8 cellular contexts compared by ENCODE assay signal in the genomic region with DNA sequence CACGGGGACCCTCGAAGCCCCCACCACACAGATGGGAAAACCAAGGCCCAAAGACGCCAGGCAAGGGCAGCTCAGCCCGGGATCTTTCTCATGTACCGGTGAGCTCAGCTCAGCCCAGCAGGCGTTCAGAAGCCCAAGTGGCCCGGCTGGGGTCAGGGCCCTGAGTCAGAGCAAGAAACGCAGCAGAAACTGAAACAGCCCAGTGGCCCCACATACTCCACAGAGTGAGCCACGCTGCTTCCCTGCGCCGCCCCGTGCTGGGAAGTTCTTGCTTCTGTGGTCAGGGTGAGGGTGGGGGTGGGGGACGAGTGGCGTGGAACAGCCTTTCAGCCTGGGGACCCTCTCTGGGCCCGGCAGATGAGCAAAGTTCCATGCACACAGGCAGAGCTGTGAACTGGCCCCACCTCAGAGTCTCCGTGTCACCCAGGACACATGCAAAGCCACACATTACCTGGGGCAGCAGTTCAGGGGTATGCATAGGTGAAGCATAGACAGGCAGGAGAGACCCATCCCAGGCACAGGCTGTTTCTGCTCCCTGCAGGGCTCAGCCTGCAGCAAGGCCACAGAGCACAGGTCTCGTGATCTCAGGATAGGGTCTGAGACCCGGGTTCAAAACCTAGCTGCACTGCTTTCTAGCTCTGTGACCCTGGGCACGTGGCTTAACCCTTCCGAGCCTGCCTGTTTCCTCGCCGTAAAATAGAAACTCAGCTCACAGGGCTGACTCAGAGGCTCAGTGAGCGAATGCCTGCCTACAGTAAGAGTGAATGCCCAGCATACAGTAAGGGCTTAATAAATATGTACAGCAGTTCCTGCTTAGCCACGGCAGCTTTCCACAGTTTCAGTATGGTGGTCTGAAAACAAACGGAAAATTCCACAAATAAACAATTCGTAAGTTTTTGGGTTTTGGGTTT. TPM values are rescaled to one million over a fixed set of nuclear protein-coding genes. Genes with fewer than 3 reads are reported as not detected.
DNase-seq lines count a peak whose midpoint lies in the region; ATAC-seq, FAIRE-seq and TF ChIP-seq lines count a peak whose summit lies in the region.

No MANE protein-coding gene starts in this region.

- peak overlapping the region; percentile 63 for H3K27ac ChIP-seq in KMS-11
- H3K27ac ChIP-seq in adrenal gland = peak overlapping the region; percentile 70 to 91 (median 81)
- H3K27ac ChIP-seq in colonic mucosa = no peak overlapping the region
- H3K27ac ChIP-seq in small intestine (ENCODE audit: low read depth in 1 of 2, low read length in 1 of 2) = peak overlapping the region in 1 of 2 donors; percentile 70

- H3K27me3 ChIP-seq in KMS-11 (ENCODE audit: insufficient read depth, low read depth) (no peaks in the 10 kb centered on the region), adrenal gland (no peaks in the 10 kb centered on the region), colonic mucosa (no peaks in the 10 kb centered on the region), small intestine (ENCODE audit: control insufficient read depth in 2 of 2, insufficient read depth in 2 of 2, low read length in 2 of 2) (no peaks in the 10 kb centered on the region)

- H3K4me2 ChIP-seq in KMS-11 = peak overlapping the region; percentile 67

- FAIRE-seq in small intestine (lab: Jason Lieb, UNC) = no peak

- H3K4me3 ChIP-seq in KMS-11 (IDR thresholded peaks at IDR 0.05; ENCODE audit: insufficient read depth, low read depth, low read length) (no peak overlapping the region), adrenal gland (no peak overlapping the region), colonic mucosa (no peak overlapping the region), small intestine (ENCODE audit: low read depth in 1 of 2, low read length in 2 of 2) (peak overlapping the region in 1 of 2 donors; percentile 13)

- peak; percentile 74 for ATAC-seq in GM21825 (IDR thresholded peaks at IDR 0.05; ENCODE audit: unreplicated experiment)

- peak overlapping the region; percentile 36; the same call in 1 of the 2 replicates for H3K9ac ChIP-seq in KMS-11
- H3K9ac ChIP-seq in colonic mucosa (ENCODE audit: low read depth in 2 of 2, low read length in 2 of 2) = peak overlapping the region in 1 of 2 donors; percentile 19

- TF ChIP-seq POLR2A in adrenal gland (IDR thresholded peaks at IDR 0.05) = peak in 1 of 2 donors; percentile 79

- no peak overlapping the region for H2AFZ ChIP-seq in KMS-11 (ENCODE audit: low read depth)

- H3K79me2 ChIP-seq in KMS-11 (ENCODE audit: insufficient read depth, low read depth) = peaks cover 44% of the 10 kb centered on the region; the same call in 1 of the 2 replicates

- H3K36me3 ChIP-seq in KMS-11 (ENCODE audit: insufficient read depth) (no peaks in the 10 kb centered on the region), adrenal gland (replicated peaks in 1 of 2) (no peaks in the 10 kb centered on the region), colonic mucosa (no peaks in the 10 kb centered on the region), small intestine (ENCODE audit: control insufficient read depth in 2 of 2, insufficient read depth in 2 of 2, low read length in 2 of 2) (peaks cover 0 to 3% of the 10 kb centered on the region in 2 donors)

- H4K20me1 ChIP-seq in KMS-11 (ENCODE audit: insufficient read depth) = peaks cover 3% of the 10 kb centered on the region; the same call in 1 of the 2 replicates

- TF ChIP-seq CTCF in GM13977 (IDR thresholded peaks at IDR 0.05; ENCODE audit: extremely low read depth, insufficient read depth, missing control alignments) (no peak), KMS-11 (conservative IDR thresholded peaks at IDR 0.05; ENCODE audit: low read depth, low read length) (no peak), adrenal gland (IDR thresholded peaks at IDR 0.05) (no peak), colonic mucosa (IDR thresholded peaks at IDR 0.05) (no peak)

- H3K9me3 ChIP-seq in adrenal gland (replicated peaks in 1 of 3) (no peaks in the 10 kb centered on the region), colonic mucosa (no peaks in the 10 kb centered on the region), small intestine (ENCODE audit: control insufficient read depth, low read depth) (no peaks in the 10 kb centered on the region)

- 23 to 40% (median 27%) methylated on average over 13 to 26 of the region's 26 CpGs for WGBS in adrenal gland, 4 donors
- WGBS in small intestine, 3 donors = 59 to 81% (median 64%) methylated on average over 26 of the region's 26 CpGs

- H3K4me1 ChIP-seq in KMS-11 (ENCODE audit: low read depth, poor library complexity, severe bottlenecking) = peaks cover 39% of the 10 kb centered on the region
- H3K4me1 ChIP-seq in adrenal gland (replicated peaks in 1 of 2) = peaks cover 62 to 78% of the 10 kb centered on the region in 2 donors
- peaks cover 28% of the 10 kb centered on the region for H3K4me1 ChIP-seq in colonic mucosa
- H3K4me1 ChIP-seq in small intestine (ENCODE audit: control insufficient read depth in 2 of 2, insufficient read depth in 1 of 2, low read depth in 1 of 2, low read length in 1 of 2) = peaks cover 2 to 19% of the 10 kb centered on the region in 2 donors

- peak; percentile 87 for DNase-seq in GM13977 (ENCODE audit: low spot score)
- peak; percentile 69 to 95 (median 88) for DNase-seq in adrenal gland
- peak; percentile 9 to 67 for DNase-seq in stimulated activated CD4-positive, alpha-beta T cell treated with anti-CD3 and anti-CD28 coated beads, Interleukin-12 subunit alpha, Interleukin-12 subunit beta, amount 100 ng/mL, for 24 hours (ENCODE audit: low read depth in 2 of 2)
- DNase-seq in NCI-H1436 (lab: John Stamatoyannopoulos, UW) = no peak
- no peak for DNase-seq in colonic mucosa
- no peak for DNase-seq in small intestine

- intact Hi-C loops in adrenal gland (cut with DNase I) = no loop called here
- intact Hi-C loops in colonic mucosa (cut with DNase I) = no loop called here

- in situ Hi-C loops in GM13977 (cut with MboI; ENCODE audit: low pct_unique_long_range_greater_than_20kb, low sequenced_read_pairs, unreplicated experiment) = no loop called here

RNA-seq across cellular contexts. Expression of a gene that starts 21.6 kb away (rescaled TPM):
- 100 to 1,000 TPM in 7 of 8 donors, 10 to 100 TPM in 1; 85.3 to 243 (median 199) TPM for total RNA-seq in adrenal gland
- polyA plus RNA-seq in adrenal gland = 100 to 1,000 TPM in 1 of 3 donors, 10 to 100 TPM in 2; 28.3 to 194 (median 53.3) TPM
- 100 to 1,000 TPM; 137 to 148 TPM for total RNA-seq in colonic mucosa
- polyA plus RNA-seq in small intestine = 10 to 100 TPM; 26.2 to 50.4 (median 30.0) TPM

Comparison
In these comparisons a context has a peak if more than half of its experiments do, and no peak if none do; other contexts are left out.
1. DNase-seq: peak in GM13977 (single experiment), adrenal gland (7 of 7) and stimulated activated CD4-positive, alpha-beta T cell treated with anti-CD3 and anti-CD28 coated beads, Interleukin-12 subunit alpha, Interleukin-12 subunit beta, amount 100 ng/mL, for 24 hours (2 of 2); none in NCI-H1436 (single experiment), colonic mucosa (single experiment) and small intestine (single experiment).